Comparison of ENCODE assay signal across 21 cellular contexts in genomic region chr1:47390843-47391242, GRCh38. TPM values are rescaled to one million over a fixed set of nuclear protein-coding genes. Genes with fewer than 3 reads are reported as not detected.
A peak's percentile ranks its signal among the peaks of the same experiment; 100 is the strongest.
DNase-seq lines count a peak whose midpoint lies in the region; ATAC-seq, FAIRE-seq and TF ChIP-seq lines count a peak whose summit lies in the region.
"Had no signal": no experiment of that assay in that cellular context is flagged by ENCODE, and none has a peak within 500 bp of the region (broad histone marks: within the 10 kb centered on the region; RNA-seq: fewer than 3 reads in every experiment).

No MANE protein-coding gene starts in this region.

- CTCF ChIA-PET in OCI-LY7 (lab: Charles Lee; ENCODE audit: unreplicated experiment): no interaction called here

- no TSS peak for BruUV-seq in OCI-LY7 (replicated peaks; lab: Mats Ljungman, UMichigan)

- no peak overlapping the region for H2BK15ac ChIP-seq in mesendoderm (replicated peaks; ENCODE audit: low read depth)

- H2AFZ ChIP-seq in OCI-LY7 (ENCODE audit: low read length): no peak overlapping the region
- H2AFZ ChIP-seq: GM23338 had no signal

- no peaks in the 10 kb centered on the region for H3K79me1 ChIP-seq in mesendoderm (ENCODE audit: low read length)

- no peak overlapping the region for H3K4ac ChIP-seq in mesendoderm (ENCODE audit: low read depth, low read length)

- no peak overlapping the region for H3K56ac ChIP-seq in mesendoderm (ENCODE audit: low read length)

- H3K79me2 ChIP-seq in mesendoderm (ENCODE audit: control insufficient read depth, insufficient read depth, low read length) (no peaks in the 10 kb centered on the region), OCI-LY7 (ENCODE audit: insufficient read depth, low read depth, low read length) (no peaks in the 10 kb centered on the region)

- no peaks in the 10 kb centered on the region for H3K4me1 Mint-ChIP-seq in stimulated activated naive CD8-positive, alpha-beta T cell treated with anti-CD3 and anti-CD28 coated beads, Interleukin-15, amount 100 ng/mL, for 72 hours
- H3K4me1 Mint-ChIP-seq in nephron progenitor cell: peaks cover 21% of the 10 kb centered on the region
- H3K4me1 Mint-ChIP-seq: CD14-positive monocyte, GM23338 had no signal

- no peak overlapping the region for H4K8ac ChIP-seq in mesendoderm (ENCODE audit: low read depth, low read length)

- no peaks in the 10 kb centered on the region for H3K9me2 ChIP-seq in OCI-LY7 (ENCODE audit: insufficient read depth, low read length)

- no peak overlapping the region for H3K4me3 Mint-ChIP-seq in stimulated activated naive CD8-positive, alpha-beta T cell treated with anti-CD3 and anti-CD28 coated beads, Interleukin-15, amount 100 ng/mL, for 72 hours
- H3K4me3 Mint-ChIP-seq in nephron progenitor cell: no peak overlapping the region
- H3K4me3 Mint-ChIP-seq: CD14-positive monocyte; CD4-positive, alpha-beta memory T cell; GM23338 had no signal

- H3K9me3 ChIP-seq in small intestine (ENCODE audit: control insufficient read depth, low read depth): no peaks in the 10 kb centered on the region
- no peaks in the 10 kb centered on the region for H3K9me3 ChIP-seq in OCI-LY7 (ENCODE audit: low read length)
- H3K9me3 ChIP-seq: BLaER1 had no signal

- H3K4me2 ChIP-seq in mesendoderm (ENCODE audit: low read length) (no peak overlapping the region), OCI-LY7 (ENCODE audit: low read length) (no peak overlapping the region)
- H3K4me2 ChIP-seq: BLaER1, GM23338 had no signal

- H3K4me3 ChIP-seq in mesendoderm (ENCODE audit: low read length) (no peak overlapping the region), small intestine (ENCODE audit: low read depth in 1 of 2, low read length in 2 of 2) (no peak overlapping the region), OCI-LY7 (ENCODE audit: low read depth, low read length, poor library complexity, severe bottlenecking) (no peak overlapping the region)
- H3K4me3 ChIP-seq: BLaER1, GM23338 had no signal

- H3K36me3 Mint-ChIP-seq in nephron progenitor cell (ENCODE audit: low read depth): no peaks in the 10 kb centered on the region
- H3K36me3 Mint-ChIP-seq: CD14-positive monocyte had no signal

- no peak for FAIRE-seq in small intestine (lab: Jason Lieb, UNC)
- FAIRE-seq: H54 had no signal

- POLR2A ChIA-PET in OCI-LY7 (lab: Charles Lee): interaction anchor here (0.9 to 2.3 kb wide), 3 partner anchors 17 to 47 kb away, joined by 3 to 7 read pairs (median 5); partner anchors contain the start of gene FOXD2

- no peaks in the 10 kb centered on the region for H3K27me3 ChIP-seq in mesendoderm (ENCODE audit: insufficient read depth, low read length, poor library complexity)
- no peaks in the 10 kb centered on the region for H3K27me3 ChIP-seq in small intestine (ENCODE audit: control insufficient read depth in 2 of 2, insufficient read depth in 2 of 2, low read length in 2 of 2)
- H3K27me3 ChIP-seq: BLaER1 had no signal

- DNase-seq in stimulated activated naive CD8-positive, alpha-beta T cell treated with anti-CD3 and anti-CD28 coated beads, Interleukin-15, amount 100 ng/mL, for 72 hours: no peak
- DNase-seq in stimulated activated naive CD8-positive, alpha-beta T cell treated with anti-CD3 and anti-CD28 coated beads, Interleukin-15, Interleukin-2, amounts not matched to agents 100 U/mL and 50 U/mL, for 24 hours: no peak
- DNase-seq in mesendoderm (peak; percentile 25), small intestine (peak; percentile 77), OCI-LY7 (ENCODE audit: low spot score) (no peak), nephron progenitor cell (no peak), RPMI8226 (no peak)
- DNase-seq: 8988T; Calu3; CD4-positive, alpha-beta memory T cell; DMS79 treated with DMSO at 0.1 percent for 48 hours; GF-D8; HCEC 1CT had no signal

- H4K5ac ChIP-seq in mesendoderm (ENCODE audit: low read length): no peak overlapping the region

- H3K4me1 ChIP-seq in mesendoderm (ENCODE audit: control insufficient read depth, low read depth, low read length): no peaks in the 10 kb centered on the region
- H3K4me1 ChIP-seq in small intestine (ENCODE audit: control insufficient read depth in 2 of 2, insufficient read depth in 1 of 2, low read depth in 1 of 2, low read length in 1 of 2): peaks cover 0 to 1% of the 10 kb centered on the region in 2 donors
- H3K4me1 ChIP-seq in OCI-LY7 (ENCODE audit: insufficient read depth, low read length, poor library complexity, severe bottlenecking): peaks cover 15% of the 10 kb centered on the region
- H3K4me1 ChIP-seq: BLaER1 had no signal

- no peaks in the 10 kb centered on the region for H3K9me3 Mint-ChIP-seq in stimulated activated naive CD8-positive, alpha-beta T cell treated with anti-CD3 and anti-CD28 coated beads, Interleukin-15, amount 100 ng/mL, for 72 hours
- no peaks in the 10 kb centered on the region for H3K9me3 Mint-ChIP-seq in nephron progenitor cell
- H3K9me3 Mint-ChIP-seq: CD14-positive monocyte; CD4-positive, alpha-beta memory T cell; GM23338 had no signal

- ATAC-seq in stimulated activated naive CD8-positive, alpha-beta T cell treated with anti-CD3 and anti-CD28 coated beads, Interleukin-15, amount 100 ng/mL, for 72 hours: no peak
- no peak for ATAC-seq in stimulated activated naive CD8-positive, alpha-beta T cell treated with anti-CD3 and anti-CD28 coated beads, Interleukin-15, Interleukin-2, amounts not matched to agents 100 U/mL and 50 U/mL, for 24 hours
- ATAC-seq: GM23338 had no signal

- H3K27me3 Mint-ChIP-seq in stimulated activated naive CD8-positive, alpha-beta T cell treated with anti-CD3 and anti-CD28 coated beads, Interleukin-15, amount 100 ng/mL, for 72 hours: peaks cover 16% of the 10 kb centered on the region
- H3K27me3 Mint-ChIP-seq in nephron progenitor cell (ENCODE audit: low read depth, poor library complexity): peaks cover 94% of the 10 kb centered on the region

- no peaks in the 10 kb centered on the region for H4K20me1 ChIP-seq in OCI-LY7 (ENCODE audit: insufficient read depth, low read length)
- H4K20me1 ChIP-seq: BLaER1 had no signal

- WGBS in mesendoderm (ENCODE audit: extremely low coverage, insufficient coverage, low lambda C conversion rate): no CpG with 5 or more reads among the region's 2 CpGs
- WGBS in small intestine, 3 donors: 23 to 48% (median 44%) methylated on average over 2 of the region's 2 CpGs

- peak overlapping the region; percentile 16 to 28 for H3K27ac Mint-ChIP-seq in stimulated activated naive CD8-positive, alpha-beta T cell treated with anti-CD3 and anti-CD28 coated beads, Interleukin-15, amount 100 ng/mL, for 72 hours
- no peak overlapping the region for H3K27ac Mint-ChIP-seq in nephron progenitor cell
- H3K27ac Mint-ChIP-seq: CD14-positive monocyte; CD4-positive, alpha-beta memory T cell; GM23338 had no signal

- H2BK120ac ChIP-seq in mesendoderm (ENCODE audit: low read depth, low read length): no peak overlapping the region

- intact Hi-C loops in OCI-LY7 (cut with micrococcal nuclease; ENCODE audit: unreplicated experiment): no loop called here

- H3K9ac ChIP-seq in mesendoderm (ENCODE audit: low read length): no peak overlapping the region
- H3K9ac ChIP-seq: BLaER1 had no signal

- no peak for TF ChIP-seq CTCF in OCI-LY7 (conservative IDR thresholded peaks at IDR 0.05; ENCODE audit: low read length)
- TF ChIP-seq CTCF in nephron progenitor cell (IDR thresholded peaks at IDR 0.05): no peak

- H3K36me3 ChIP-seq in mesendoderm (ENCODE audit: control insufficient read depth, insufficient read depth, low read length) (no peaks in the 10 kb centered on the region), small intestine (ENCODE audit: control insufficient read depth in 2 of 2, insufficient read depth in 2 of 2, low read length in 2 of 2) (no peaks in the 10 kb centered on the region), OCI-LY7 (ENCODE audit: insufficient read depth, low read length) (no peaks in the 10 kb centered on the region)
- H3K36me3 ChIP-seq: BLaER1 had no signal

- H2AK5ac ChIP-seq in mesendoderm (ENCODE audit: low read length): no peak overlapping the region

- H3K27ac ChIP-seq in mesendoderm (ENCODE audit: low read depth, low read length) (no peak overlapping the region), small intestine (ENCODE audit: low read depth in 1 of 2, low read length in 1 of 2) (no peak overlapping the region), OCI-LY7 (ENCODE audit: low read depth, low read length, poor library complexity, severe bottlenecking) (no peak overlapping the region)
- H3K27ac ChIP-seq: BLaER1, HL-60 had no signal

- no peak overlapping the region for H3K23ac ChIP-seq in mesendoderm (ENCODE audit: low read length)

- no peak overlapping the region for H3K18ac ChIP-seq in mesendoderm (ENCODE audit: low read length)

- no peak overlapping the region for H2BK5ac ChIP-seq in mesendoderm (ENCODE audit: low read length)

RNA-seq across cellular contexts. Expression of gene FOXE3, which starts 25.2 kb away (rescaled TPM):
- polyA plus RNA-seq in mesendoderm (2013, experiment 1 of 2): 0.17 TPM
- 0.17 TPM for polyA plus RNA-seq in mesendoderm (2013, experiment 2 of 2)
- not detected for polyA plus RNA-seq in small intestine
- 0.15 TPM in 1 of 2 replicates, not detected in the other for total RNA-seq in OCI-LY7 (2014; rRNA removed; shearing (Covaris generic))
- not detected in 2 replicates for total RNA-seq in OCI-LY7 (2022)
- total RNA-seq: A673; Calu3; CD4-positive, alpha-beta memory T cell; GM23338; HT1080 had no signal
- polyA plus RNA-seq: AG04450; CD14-positive monocyte; CD4-positive, alpha-beta memory T cell; GM23338 had no signal

RNA-seq across cellular contexts. Expression of gene FOXD2, which starts 47.0 kb away (rescaled TPM):
- 0.01 TPM for polyA plus RNA-seq in mesendoderm (2013, experiment 1 of 2)
- 0.01 TPM for polyA plus RNA-seq in mesendoderm (2013, experiment 2 of 2)
- polyA plus RNA-seq in small intestine: under 1 TPM; 0.19 to 0.27 (median 0.22) TPM
- total RNA-seq in OCI-LY7 (2014; rRNA removed; shearing (Covaris generic)): 0.44 and 0.76 TPM in 2 replicates
- 0.49 and 0.52 TPM in 2 replicates for total RNA-seq in OCI-LY7 (2022)
- polyA plus RNA-seq: AG04450, GM23338 had no signal

RNA-seq across cellular contexts. Expression of gene CMPK1, which starts 57.3 kb away (rescaled TPM):
- polyA plus RNA-seq in mesendoderm (2013, experiment 1 of 2): 32.8 TPM
- polyA plus RNA-seq in mesendoderm (2013, experiment 2 of 2): 33.3 TPM
- polyA plus RNA-seq in small intestine: 100 to 1,000 TPM; 145 to 257 (median 185) TPM
- total RNA-seq in OCI-LY7 (2014; rRNA removed; shearing (Covaris generic)): 54.2 and 59.2 TPM in 2 replicates
- 85.8 and 87.5 TPM in 2 replicates for total RNA-seq in OCI-LY7 (2022)

Comparison
In these comparisons a context has a peak if more than half of its experiments do, and no peak if none do; other contexts are left out.
1. DNase-seq: peak in mesendoderm (single experiment) and small intestine (single experiment); none in stimulated activated naive CD8-positive, alpha-beta T cell treated with anti-CD3 and anti-CD28 coated beads, Interleukin-15, amount 100 ng/mL, for 72 hours (0 of 2), stimulated activated naive CD8-positive, alpha-beta T cell treated with anti-CD3 and anti-CD28 coated beads, Interleukin-15, Interleukin-2, amounts not matched to agents 100 U/mL and 50 U/mL, for 24 hours (single experiment), OCI-LY7 (single experiment), nephron progenitor cell (single experiment) and RPMI8226 (single experiment).